2 cellular contexts compared by ENCODE assay signal in the genomic region with DNA sequence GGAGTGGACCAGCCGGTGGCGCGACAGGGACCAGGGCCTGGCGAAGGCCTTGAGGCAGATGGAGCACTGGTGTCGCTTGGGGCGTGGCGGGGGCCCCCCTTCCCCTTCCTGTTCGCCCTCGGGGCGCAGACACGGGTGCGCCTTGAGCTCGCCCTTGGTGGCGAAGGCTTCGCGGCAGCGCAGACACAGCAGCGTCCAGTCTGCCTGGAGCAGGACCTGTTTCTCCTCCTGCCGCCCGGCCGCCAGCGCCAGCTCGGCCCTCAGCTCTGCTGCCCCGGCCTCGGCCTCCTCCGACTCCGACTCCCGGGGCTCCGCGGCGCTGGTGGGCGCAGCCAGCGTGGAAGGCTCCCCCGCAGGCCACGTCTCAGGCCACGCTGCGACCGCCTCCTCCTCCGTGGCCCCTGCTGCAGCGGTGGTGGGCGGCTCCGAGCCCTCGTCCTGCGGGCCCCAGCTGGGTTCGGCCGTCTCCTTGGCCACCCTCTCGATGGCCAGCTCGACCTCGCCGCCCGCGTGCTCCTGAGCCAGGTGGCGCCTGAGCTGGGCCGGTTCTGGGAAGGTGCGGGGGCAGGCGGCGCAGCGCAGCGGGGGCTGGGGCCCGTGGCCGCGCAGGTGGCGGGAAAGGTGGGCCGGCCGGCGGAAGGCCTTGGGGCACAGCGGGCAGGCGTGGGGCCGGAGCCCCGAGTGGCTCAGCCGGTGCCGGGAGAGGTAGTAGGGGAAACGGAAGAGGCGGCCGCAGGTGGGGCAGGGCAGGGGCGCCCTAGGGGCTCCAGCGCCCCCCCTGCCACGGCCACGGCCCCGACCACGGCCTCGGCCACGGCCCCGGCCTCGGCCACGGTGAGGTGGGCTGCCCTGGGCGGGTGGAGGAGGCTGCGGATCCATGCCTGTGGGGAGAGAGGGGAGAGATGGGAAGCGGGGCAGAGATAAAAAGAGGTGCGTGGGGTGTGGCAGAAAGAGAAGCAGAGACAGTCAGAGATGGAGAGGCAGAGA.
TF ChIP-seq lines count a peak whose summit lies in the region.

No MANE protein-coding gene starts in this region.

TF ChIP-seq in GM12878, 131 proteins besides CTCF, POLR2A, EP300 and RAD21:
- TF ChIP-seq, protein P1, sequence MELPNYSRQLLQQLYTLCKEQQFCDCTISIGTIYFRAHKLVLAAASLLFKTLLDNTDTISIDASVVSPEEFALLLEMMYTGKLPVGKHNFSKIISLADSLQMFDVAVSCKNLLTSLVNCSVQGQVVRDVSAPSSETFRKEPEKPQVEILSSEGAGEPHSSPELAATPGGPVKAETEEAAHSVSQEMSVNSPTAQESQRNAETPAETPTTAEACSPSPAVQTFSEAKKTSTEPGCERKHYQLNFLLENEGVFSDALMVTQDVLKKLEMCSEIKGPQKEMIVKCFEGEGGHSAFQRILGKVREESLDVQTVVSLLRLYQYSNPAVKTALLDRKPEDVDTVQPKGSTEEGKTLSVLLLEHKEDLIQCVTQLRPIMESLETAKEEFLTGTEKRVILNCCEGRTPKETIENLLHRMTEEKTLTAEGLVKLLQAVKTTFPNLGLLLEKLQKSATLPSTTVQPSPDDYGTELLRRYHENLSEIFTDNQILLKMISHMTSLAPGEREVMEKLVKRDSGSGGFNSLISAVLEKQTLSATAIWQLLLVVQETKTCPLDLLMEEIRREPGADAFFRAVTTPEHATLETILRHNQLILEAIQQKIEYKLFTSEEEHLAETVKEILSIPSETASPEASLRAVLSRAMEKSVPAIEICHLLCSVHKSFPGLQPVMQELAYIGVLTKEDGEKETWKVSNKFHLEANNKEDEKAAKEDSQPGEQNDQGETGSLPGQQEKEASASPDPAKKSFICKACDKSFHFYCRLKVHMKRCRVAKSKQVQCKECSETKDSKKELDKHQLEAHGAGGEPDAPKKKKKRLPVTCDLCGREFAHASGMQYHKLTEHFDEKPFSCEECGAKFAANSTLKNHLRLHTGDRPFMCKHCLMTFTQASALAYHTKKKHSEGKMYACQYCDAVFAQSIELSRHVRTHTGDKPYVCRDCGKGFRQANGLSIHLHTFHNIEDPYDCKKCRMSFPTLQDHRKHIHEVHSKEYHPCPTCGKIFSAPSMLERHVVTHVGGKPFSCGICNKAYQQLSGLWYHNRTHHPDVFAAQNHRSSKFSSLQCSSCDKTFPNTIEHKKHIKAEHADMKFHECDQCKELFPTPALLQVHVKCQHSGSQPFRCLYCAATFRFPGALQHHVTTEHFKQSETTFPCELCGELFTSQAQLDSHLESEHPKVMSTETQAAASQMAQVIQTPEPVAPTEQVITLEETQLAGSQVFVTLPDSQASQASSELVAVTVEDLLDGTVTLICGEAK (IDR thresholded peaks at IDR 0.05; ENCODE audit: borderline replicate concordance), result no peak
- no peak for TF ChIP-seq EGR1 (IDR thresholded peaks at IDR 0.05; ENCODE audit: borderline replicate concordance in 1 of 2, low read depth in 2 of 2, low read length in 2 of 2)
- TF ChIP-seq NR2C1 (IDR thresholded peaks at IDR 0.05), result no peak
- no peak for TF ChIP-seq ZNF24 (IDR thresholded peaks at IDR 0.05)
- TF ChIP-seq PAX5 (IDR thresholded peaks at IDR 0.05; ENCODE audit: borderline replicate concordance, low read depth, low read length), result no peak

TF ChIP-seq in neural cell, 6 proteins besides CTCF, POLR2A, EP300 and RAD21:
- TF ChIP-seq POLR2AphosphoS5 (IDR thresholded peaks at IDR 0.05) (no peak), MXI1 (conservative IDR thresholded peaks at IDR 0.05; ENCODE audit: poor library complexity, severe bottlenecking) (no peak), TAF1 (IDR thresholded peaks at IDR 0.05; ENCODE audit: low read depth) (no peak), EZH2 (IDR thresholded peaks at IDR 0.05; ENCODE audit: borderline replicate concordance, insufficient read depth, low read length, poor library complexity, severe bottlenecking) (no peak), SMC3 (conservative IDR thresholded peaks at IDR 0.05; ENCODE audit: poor library complexity) (no peak)
- TF ChIP-seq, protein P2, sequence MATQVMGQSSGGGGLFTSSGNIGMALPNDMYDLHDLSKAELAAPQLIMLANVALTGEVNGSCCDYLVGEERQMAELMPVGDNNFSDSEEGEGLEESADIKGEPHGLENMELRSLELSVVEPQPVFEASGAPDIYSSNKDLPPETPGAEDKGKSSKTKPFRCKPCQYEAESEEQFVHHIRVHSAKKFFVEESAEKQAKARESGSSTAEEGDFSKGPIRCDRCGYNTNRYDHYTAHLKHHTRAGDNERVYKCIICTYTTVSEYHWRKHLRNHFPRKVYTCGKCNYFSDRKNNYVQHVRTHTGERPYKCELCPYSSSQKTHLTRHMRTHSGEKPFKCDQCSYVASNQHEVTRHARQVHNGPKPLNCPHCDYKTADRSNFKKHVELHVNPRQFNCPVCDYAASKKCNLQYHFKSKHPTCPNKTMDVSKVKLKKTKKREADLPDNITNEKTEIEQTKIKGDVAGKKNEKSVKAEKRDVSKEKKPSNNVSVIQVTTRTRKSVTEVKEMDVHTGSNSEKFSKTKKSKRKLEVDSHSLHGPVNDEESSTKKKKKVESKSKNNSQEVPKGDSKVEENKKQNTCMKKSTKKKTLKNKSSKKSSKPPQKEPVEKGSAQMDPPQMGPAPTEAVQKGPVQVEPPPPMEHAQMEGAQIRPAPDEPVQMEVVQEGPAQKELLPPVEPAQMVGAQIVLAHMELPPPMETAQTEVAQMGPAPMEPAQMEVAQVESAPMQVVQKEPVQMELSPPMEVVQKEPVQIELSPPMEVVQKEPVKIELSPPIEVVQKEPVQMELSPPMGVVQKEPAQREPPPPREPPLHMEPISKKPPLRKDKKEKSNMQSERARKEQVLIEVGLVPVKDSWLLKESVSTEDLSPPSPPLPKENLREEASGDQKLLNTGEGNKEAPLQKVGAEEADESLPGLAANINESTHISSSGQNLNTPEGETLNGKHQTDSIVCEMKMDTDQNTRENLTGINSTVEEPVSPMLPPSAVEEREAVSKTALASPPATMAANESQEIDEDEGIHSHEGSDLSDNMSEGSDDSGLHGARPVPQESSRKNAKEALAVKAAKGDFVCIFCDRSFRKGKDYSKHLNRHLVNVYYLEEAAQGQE (IDR thresholded peaks at IDR 0.05; ENCODE audit: borderline replicate concordance), result no peak
